8 cellular contexts compared by ENCODE assay signal in the genomic region with DNA sequence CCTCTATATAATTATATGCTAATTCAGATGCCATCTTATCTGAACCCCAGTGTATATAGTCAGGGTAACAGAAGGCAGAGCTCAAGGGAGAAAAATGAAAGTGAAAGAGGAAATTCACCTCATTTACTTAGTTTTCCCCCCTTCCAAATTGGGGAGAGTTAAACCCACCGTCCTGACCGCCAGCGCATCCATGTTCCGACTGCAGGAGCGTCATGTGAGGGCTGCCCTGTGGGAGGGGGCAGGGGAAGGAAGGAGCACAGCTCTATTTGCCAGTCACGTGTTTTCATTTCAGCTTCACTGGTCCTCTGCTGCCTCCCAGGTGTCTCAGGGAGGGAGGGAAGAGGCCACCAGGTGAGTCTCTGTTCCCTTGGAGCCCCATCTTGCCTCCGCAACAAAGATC. TPM values are rescaled to one million over a fixed set of nuclear protein-coding genes. Genes with fewer than 3 reads are reported as not detected.
A peak's percentile ranks its signal among the peaks of the same experiment; 100 is the strongest.
DNase-seq lines count a peak whose midpoint lies in the region; ATAC-seq, FAIRE-seq and TF ChIP-seq lines count a peak whose summit lies in the region.

No MANE protein-coding gene starts in this region.

- peak overlapping the region; percentile 65 for H3K27ac Mint-ChIP-seq in activated CD4-positive, alpha-beta memory T cell treated with anti-CD3 and anti-CD28 coated beads, Interleukin-2, amount 10 ng/mL, durations not matched to agents 7 days and 5 days

- peak overlapping the region; percentile 77 for H3K4me3 Mint-ChIP-seq in activated CD4-positive, alpha-beta memory T cell treated with anti-CD3 and anti-CD28 coated beads, Interleukin-2, amount 10 ng/mL, durations not matched to agents 7 days and 5 days

- H3K36me3 ChIP-seq in KOPT-K1 (ENCODE audit: insufficient read depth, low read length) = no peaks in the 10 kb centered on the region
- peaks cover 0 to 7% of the 10 kb centered on the region in 2 donors for H3K36me3 ChIP-seq in left lung

- no peaks in the 10 kb centered on the region for H3K27me3 ChIP-seq in left lung

- POLR2A ChIA-PET in activated CD4-positive, alpha-beta memory T cell treated with anti-CD3 and anti-CD28 coated beads, Interleukin-2, amount 10 ng/mL, durations not matched to agents 7 days and 5 days (lab: Charles Lee) = interaction anchor here (0.5 to 2.2 kb wide), 11 partner anchors 9 to 157 kb away, joined by 3 to 13 read pairs (median 4); a partner anchor contains a TSS

- intact Hi-C loops in left lung (cut with DNase I) = no loop called here

- H3K4me1 Mint-ChIP-seq in activated CD4-positive, alpha-beta memory T cell treated with anti-CD3 and anti-CD28 coated beads, Interleukin-2, amount 10 ng/mL, durations not matched to agents 7 days and 5 days = peaks cover 28% of the 10 kb centered on the region

- peak overlapping the region; percentile 59 for H3K27ac ChIP-seq in KOPT-K1 (ENCODE audit: low read depth, low read length, poor library complexity, severe bottlenecking)
- H3K27ac ChIP-seq in left lung = peak overlapping the region in 1 of 2 donors; percentile 43

- H3K9me3 Mint-ChIP-seq in activated CD4-positive, alpha-beta memory T cell treated with anti-CD3 and anti-CD28 coated beads, Interleukin-2, amount 10 ng/mL, durations not matched to agents 7 days and 5 days = no peaks in the 10 kb centered on the region

- H3K9me3 ChIP-seq in KOPT-K1 (ENCODE audit: insufficient read depth, low read length, poor library complexity, severe bottlenecking) = no peaks in the 10 kb centered on the region
- no peaks in the 10 kb centered on the region for H3K9me3 ChIP-seq in left lung

- FAIRE-seq in RCC 7860 (lab: Jason Lieb, UNC) = no peak

- ATAC-seq in left lung = peak; percentile 20
- ATAC-seq in GM21360 (IDR thresholded peaks at IDR 0.05; ENCODE audit: unreplicated experiment) = no peak

- peaks cover 3% of the 10 kb centered on the region for H3K36me3 Mint-ChIP-seq in activated CD4-positive, alpha-beta memory T cell treated with anti-CD3 and anti-CD28 coated beads, Interleukin-2, amount 10 ng/mL, durations not matched to agents 7 days and 5 days (ENCODE audit: low read depth)

- no peaks in the 10 kb centered on the region for H3K27me3 Mint-ChIP-seq in activated CD4-positive, alpha-beta memory T cell treated with anti-CD3 and anti-CD28 coated beads, Interleukin-2, amount 10 ng/mL, durations not matched to agents 7 days and 5 days

- DNase-seq in DMS53 (lab: John Stamatoyannopoulos, UW) (peak; percentile 84), left lung (no peak), RCC 7860 (ENCODE audit: low spot score) (no peak), SK-N-DZ (ENCODE audit: low spot score) (no peak), ecto neural progenitor cell (ENCODE audit: low spot score) (no peak)
- peak; percentile 58 for DNase-seq in activated CD4-positive, alpha-beta memory T cell treated with anti-CD3 and anti-CD28 coated beads, Interleukin-2, amount 10 ng/mL, durations not matched to agents 7 days and 5 days

- H3K4me1 ChIP-seq in left lung = peaks cover 0 to 20% of the 10 kb centered on the region in 2 donors

- CTCF ChIA-PET in activated CD4-positive, alpha-beta memory T cell treated with anti-CD3 and anti-CD28 coated beads, Interleukin-2, amount 10 ng/mL, durations not matched to agents 7 days and 5 days (lab: Charles Lee) = interaction anchor here (0.8 to 3.9 kb wide), 12 partner anchors 11 to 351 kb away, joined by 3 to 67 read pairs (median 4); a partner anchor contains a TSS

- peak overlapping the region in 1 of 2 donors; percentile 29 for H3K4me3 ChIP-seq in left lung

- no peak for TF ChIP-seq CTCF in left lung (IDR thresholded peaks at IDR 0.05)

RNA-seq across cellular contexts. Expression of a gene that starts 13.2 kb away (rescaled TPM):
- 1 to 10 TPM; 8.6 to 9.4 TPM for total RNA-seq in activated CD4-positive, alpha-beta memory T cell treated with anti-CD3 and anti-CD28 coated beads, Interleukin-2, amount 10 ng/mL, durations not matched to agents 7 days and 5 days
- total RNA-seq in left lung = 10 to 100 TPM; 14.4 to 22.8 TPM
- 5.4 and 6.8 TPM in 2 replicates for polyA plus RNA-seq in SK-N-DZ (2014; cell fraction: cytosol; rRNA removed)
- polyA plus RNA-seq in SK-N-DZ (2014; cell fraction: nucleus; rRNA removed) = 6.0 and 6.1 TPM in 2 replicates

RNA-seq across cellular contexts. Expression of a gene that starts 34.1 kb away (rescaled TPM):
- 10 to 100 TPM; 10.8 to 12.2 TPM for total RNA-seq in activated CD4-positive, alpha-beta memory T cell treated with anti-CD3 and anti-CD28 coated beads, Interleukin-2, amount 10 ng/mL, durations not matched to agents 7 days and 5 days
- total RNA-seq in left lung = 10 to 100 TPM; 18.4 to 23.2 TPM
- 28.9 and 30.3 TPM in 2 replicates for polyA plus RNA-seq in SK-N-DZ (2014; cell fraction: cytosol; rRNA removed)
- 14.8 and 18.7 TPM in 2 replicates for polyA plus RNA-seq in SK-N-DZ (2014; cell fraction: nucleus; rRNA removed)

RNA-seq across cellular contexts. Expression of a gene that starts 42.1 kb away (rescaled TPM):
- total RNA-seq in activated CD4-positive, alpha-beta memory T cell treated with anti-CD3 and anti-CD28 coated beads, Interleukin-2, amount 10 ng/mL, durations not matched to agents 7 days and 5 days = 10 to 100 TPM; 26.6 to 28.5 TPM
- 10 to 100 TPM; 24.8 to 29.0 TPM for total RNA-seq in left lung
- polyA plus RNA-seq in SK-N-DZ (2014; cell fraction: cytosol; rRNA removed) = 11.9 and 13.1 TPM in 2 replicates
- polyA plus RNA-seq in SK-N-DZ (2014; cell fraction: nucleus; rRNA removed) = 13.5 and 24.5 TPM in 2 replicates

Comparison
In these comparisons a context has a peak if more than half of its experiments do, and no peak if none do; other contexts are left out.
1. DNase-seq: peak in DMS53 (single experiment) and activated CD4-positive, alpha-beta memory T cell treated with anti-CD3 and anti-CD28 coated beads, Interleukin-2, amount 10 ng/mL, durations not matched to agents 7 days and 5 days (single experiment); none in left lung (0 of 2), RCC 7860 (single experiment), SK-N-DZ (single experiment) and ecto neural progenitor cell (single experiment).